In the genomic region with DNA sequence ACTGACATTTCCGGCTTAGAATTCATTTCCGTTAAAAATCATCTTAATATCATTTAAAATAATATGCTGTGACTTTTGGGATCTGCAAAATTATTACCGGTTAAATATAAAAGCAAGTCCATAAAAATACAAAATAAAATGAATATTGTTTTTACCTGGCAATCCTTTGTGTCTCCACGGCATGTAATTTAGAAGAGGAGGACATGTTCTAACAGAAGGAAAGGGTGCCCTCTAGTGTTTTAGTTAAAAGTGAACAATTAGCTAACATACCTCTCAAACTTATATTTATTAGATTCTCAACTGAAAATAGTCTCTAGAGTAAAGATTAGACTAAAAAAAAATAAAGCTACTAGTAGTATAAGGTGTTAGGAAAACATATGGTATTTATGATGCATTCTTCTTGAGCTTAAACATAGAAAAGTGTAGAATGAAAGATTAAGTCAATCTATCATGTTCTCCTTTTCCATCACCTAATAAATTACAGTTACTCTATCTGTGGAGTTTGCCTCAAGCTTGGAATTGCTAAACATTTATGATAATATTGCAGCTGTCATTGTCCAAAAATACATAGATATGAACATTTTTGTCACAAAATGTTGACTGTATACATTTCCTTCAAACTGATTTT, we compare ENCODE assay signal across 8 cellular contexts.
DNase-seq lines count a peak whose midpoint lies in the region; ATAC-seq and TF ChIP-seq lines count a peak whose summit lies in the region.

No MANE protein-coding gene starts in this region.

- TF ChIP-seq CTCF in MM.1S (IDR thresholded peaks at IDR 0.05; ENCODE audit: low read length) (peak; percentile 59), SK-N-SH (IDR thresholded peaks at IDR 0.05) (peak; percentile 81), foreskin keratinocyte (conservative IDR thresholded peaks at IDR 0.05) (peak; percentile 73), retinal pigment epithelial cell (conservative IDR thresholded peaks at IDR 0.05; ENCODE audit: low read depth, low read length) (peak; percentile 58)

- CTCF ChIA-PET in SK-N-SH (lab: Yijun Ruan, JAX), result interaction anchor here (0.6 to 4.5 kb wide), 42 partner anchors 8 to 1667 kb away, joined by 3 to 49 read pairs (median 4); partner anchors contain the start of gene SPRY2

- H4K20me1 ChIP-seq in MM.1S (ENCODE audit: insufficient read depth, low read length), result no peaks in the 10 kb centered on the region
- H4K20me1 ChIP-seq in SK-N-SH (ENCODE audit: insufficient read depth), result no peaks in the 10 kb centered on the region

- 21% methylated on average over 4 of the region's 4 CpGs for WGBS in SK-N-SH (ENCODE audit: low lambda C conversion rate)

- H3K4me3 ChIP-seq in MM.1S (ENCODE audit: low read length) (no peak overlapping the region), SK-N-SH (ENCODE audit: low read depth in 2 of 2, low read length in 1 of 2) (no peak overlapping the region), retinal pigment epithelial cell (ENCODE audit: low read length) (no peak overlapping the region)

- H3F3A ChIP-seq in MM.1S (ENCODE audit: insufficient read depth, low read length), result no peaks in the 10 kb centered on the region
- no peaks in the 10 kb centered on the region for H3F3A ChIP-seq in SK-N-SH (replicated peaks; ENCODE audit: insufficient read depth)

- POLR2A ChIA-PET in SK-N-SH (lab: Yijun Ruan, JAX), result interaction anchor here (0.9 kb wide), 1 partner anchor 676 kb away, joined by 3 read pairs; the partner anchor contains the start of gene SPRY2

- H3K27ac ChIP-seq in MM.1S (ENCODE audit: low read length), result no peak overlapping the region
- H3K27ac ChIP-seq in SK-N-SH (ENCODE audit: low read depth in 2 of 2, low read length in 1 of 2), result no peak overlapping the region
- no peak overlapping the region for H3K27ac ChIP-seq in foreskin keratinocyte

- no peak for TF ChIP-seq EP300 in SK-N-SH (IDR thresholded peaks at IDR 0.05; ENCODE audit: borderline replicate concordance in 1 of 2, low read depth in 1 of 2, low read length in 1 of 2)

- H3K9me2 ChIP-seq in MM.1S (replicated peaks; ENCODE audit: insufficient read depth, low read length) (no peaks in the 10 kb centered on the region), SK-N-SH (no peaks in the 10 kb centered on the region)

- DNase-seq in CMK (ENCODE audit: low read depth) (peak; percentile 9), MM.1S (peak; percentile 68), SK-N-SH (peak; percentile 44), foreskin keratinocyte (peak in 1 of 2 donors; percentile 42), retinal pigment epithelial cell (ENCODE audit: low read depth) (no peak), DMS79 treated with DMSO at 0.1 percent for 48 hours (lab: John Stamatoyannopoulos, UW) (no peak), NCI-H446 treated with DMSO at 0.1 percent for 48 hours (lab: John Stamatoyannopoulos, UW) (no peak)

- no peaks in the 10 kb centered on the region for H3K4me1 ChIP-seq in MM.1S (ENCODE audit: low read length)
- peaks cover 0 to 3% of the 10 kb centered on the region in 2 experiments; a peak in 2 of 4 replicates for H3K4me1 ChIP-seq in SK-N-SH (ENCODE audit: control insufficient read depth in 1 of 2, insufficient read depth in 2 of 2, low read depth in 1 of 2, low read length in 1 of 2)
- H3K4me1 ChIP-seq in foreskin keratinocyte, result no peaks in the 10 kb centered on the region

- peak; percentile 85 for TF ChIP-seq RAD21 in SK-N-SH (IDR thresholded peaks at IDR 0.05; ENCODE audit: low read length)

- H3K4me2 ChIP-seq in MM.1S (ENCODE audit: low read depth, low read length) (no peak overlapping the region), SK-N-SH (no peak overlapping the region)

- ATAC-seq in GM21447 (IDR thresholded peaks at IDR 0.05; ENCODE audit: unreplicated experiment) (peak; percentile 81), foreskin keratinocyte (peak; percentile 68)

- H3K27me3 ChIP-seq in MM.1S (replicated peaks; ENCODE audit: insufficient read depth, low read length) (no peaks in the 10 kb centered on the region), SK-N-SH (ENCODE audit: insufficient read depth) (no peaks in the 10 kb centered on the region), foreskin keratinocyte (no peaks in the 10 kb centered on the region)

- H2AFZ ChIP-seq in MM.1S (ENCODE audit: low read length) (no peak overlapping the region), SK-N-SH (ENCODE audit: low read depth) (no peak overlapping the region)

- no peak overlapping the region for H3K9ac ChIP-seq in MM.1S (ENCODE audit: low read length)
- H3K9ac ChIP-seq in SK-N-SH, result no peak overlapping the region

- H3K79me2 ChIP-seq in MM.1S (ENCODE audit: low read length) (no peaks in the 10 kb centered on the region), SK-N-SH (ENCODE audit: insufficient read depth) (no peaks in the 10 kb centered on the region)

- no peaks in the 10 kb centered on the region for H3K36me3 ChIP-seq in MM.1S (replicated peaks; ENCODE audit: insufficient read depth, low read length)
- H3K36me3 ChIP-seq in SK-N-SH (replicated peaks in 1 of 2; ENCODE audit: control insufficient read depth in 1 of 2, insufficient read depth in 2 of 2, low read length in 1 of 2), result no peaks in the 10 kb centered on the region

- H3K9me3 ChIP-seq in MM.1S (replicated peaks; ENCODE audit: insufficient read depth, low read length), result no peaks in the 10 kb centered on the region
- H3K9me3 ChIP-seq in SK-N-SH, result 0 out of 2 replicates have a peak, but pooled peaks cover under 1% of the 10 kb centered on the region

TF ChIP-seq in SK-N-SH, 30 proteins besides CTCF, POLR2A, EP300 and RAD21:
- TF ChIP-seq RFX5 (IDR thresholded peaks at IDR 0.05; ENCODE audit: low read length) (0 out of 2 replicates have a peak, but pooled peaks have one; percentile 33), SMC3 (IDR thresholded peaks at IDR 0.05; ENCODE audit: low read depth, low read length) (peak; percentile 60), USF1 (IDR thresholded peaks at IDR 0.05; ENCODE audit: borderline replicate concordance, low read depth) (no peak)

Comparison
In these comparisons a context has a peak if more than half of its experiments do, and no peak if none do; other contexts are left out.
1. DNase-seq: peak in CMK (single experiment), MM.1S (single experiment) and SK-N-SH (single experiment); none in retinal pigment epithelial cell (single experiment), DMS79 treated with DMSO at 0.1 percent for 48 hours (single experiment) and NCI-H446 treated with DMSO at 0.1 percent for 48 hours (single experiment).
2. Peak in every context shown above with its lines, with median percentiles within 50 percentile points of each other: CTCF ChIP-seq.